Comparison of ENCODE assay signal across 24 cellular contexts in the genomic region with DNA sequence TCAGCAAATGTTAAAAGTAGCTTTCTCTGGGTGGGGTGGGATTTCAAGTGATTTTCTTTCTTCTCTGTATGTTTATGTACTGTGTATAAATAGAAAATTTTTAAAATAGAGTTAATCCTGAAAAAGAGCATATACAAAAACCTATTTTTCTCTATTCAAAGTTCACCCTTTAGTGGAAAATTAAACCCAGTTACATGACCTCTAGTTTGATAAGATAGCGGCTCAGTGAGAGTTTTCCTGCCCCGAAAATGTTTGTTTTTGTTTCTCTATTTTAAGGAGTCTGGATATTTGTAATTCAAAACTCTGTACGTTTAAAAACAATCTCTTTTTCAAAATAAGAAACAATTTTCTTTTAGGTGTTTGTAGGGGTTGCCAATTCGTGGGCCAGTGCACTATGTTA. TPM values are rescaled to one million over a fixed set of nuclear protein-coding genes. Genes with fewer than 3 reads are reported as not detected.
DNase-seq lines count a peak whose midpoint lies in the region; ATAC-seq, FAIRE-seq and TF ChIP-seq lines count a peak whose summit lies in the region.
"Had no signal": no experiment of that assay in that cellular context is flagged by ENCODE, and none has a peak within 500 bp of the region (broad histone marks: within the 10 kb centered on the region; RNA-seq: fewer than 3 reads in every experiment).

No MANE protein-coding gene starts in this region.

- DNase-seq in left ventricle myocardium inferior = no peak
- no peak for DNase-seq in cardiac septum (ENCODE audit: low spot score)
- no peak for DNase-seq in SJCRH30
- DNase-seq in endothelial cell of umbilical vein (ENCODE audit: low read depth, low spot score) = peak; percentile 9
- DNase-seq in gastrocnemius medialis = no peak
- no peak for DNase-seq in activated CD8-positive, alpha-beta memory T cell treated with anti-CD3 and anti-CD28 coated beads, Interleukin-2, amount 50 U/mL, for 4 hours
- no peak for DNase-seq in D341Med (ENCODE audit: low spot score)
- DNase-seq: 8988T; ACHN; AML-193; BE2C; CD4-positive, alpha-beta T cell; CD8-positive, alpha-beta memory T cell; DMS53; DMS79 treated with DMSO at 0.1 percent for 48 hours; GF-D8; GOT3 had no signal

- H2AFZ ChIP-seq in endothelial cell of umbilical vein (ENCODE audit: low read depth, low read length) = no peak overlapping the region

- H4K20me1 ChIP-seq in endothelial cell of umbilical vein (replicated peaks; ENCODE audit: control insufficient read depth, extremely low read depth, insufficient read depth, low read length) = no peaks in the 10 kb centered on the region
- H4K20me1 ChIP-seq: BLaER1 treated with 17β-estradiol and CSF1 and Interleukin-3, amounts not matched to agents 10 nM and 100 nM had no signal

- no peaks in the 10 kb centered on the region for H3K9me1 ChIP-seq in endothelial cell of umbilical vein (replicated peaks; ENCODE audit: control insufficient read depth, extremely low read depth, insufficient read depth, low read length)

- CTCF ChIA-PET in endothelial cell of umbilical vein (lab: Charles Lee) = interaction anchor here (1.3 kb wide), 1 partner anchor 22 kb away, joined by 4 read pairs; no protein-coding TSS in a partner anchor

- H3K36me3 ChIP-seq in left ventricle myocardium inferior = no peaks in the 10 kb centered on the region
- H3K36me3 ChIP-seq in SJCRH30 = no peaks in the 10 kb centered on the region
- no peaks in the 10 kb centered on the region for H3K36me3 ChIP-seq in endothelial cell of umbilical vein (ENCODE audit: control insufficient read depth in 2 of 2, extremely low read depth in 1 of 2, insufficient read depth in 2 of 2, low read length in 2 of 2)
- H3K36me3 ChIP-seq in gastrocnemius medialis = no peaks in the 10 kb centered on the region
- H3K36me3 ChIP-seq: BE2C; BLaER1 treated with 17β-estradiol and CSF1 and Interleukin-3, amounts not matched to agents 10 nM and 100 nM; HAP-1 had no signal

- dilution Hi-C loops in endothelial cell of umbilical vein (cut with MboI; ENCODE audit: extremely low pct_ligation_motif_present, low sequenced_read_pairs) = no loop called here

- H3K27ac ChIP-seq in left ventricle myocardium inferior (replicated peaks) (peak overlapping the region; percentile 56), SJCRH30 (peak overlapping the region; percentile 98; the same call in 1 of the 2 replicates), endothelial cell of umbilical vein (ENCODE audit: insufficient read depth, low read depth, low read length) (no peak overlapping the region), gastrocnemius medialis (peak overlapping the region; percentile 76 to 84 (median 82))
- H3K27ac ChIP-seq: A549; BLaER1 treated with 17β-estradiol and CSF1 and Interleukin-3, amounts not matched to agents 10 nM and 100 nM had no signal

- peak; percentile 4 for FAIRE-seq in endothelial cell of umbilical vein (lab: Jason Lieb, UNC)
- FAIRE-seq: A549, GM12891, GM18507, H54 had no signal

- peaks cover 4% of the 10 kb centered on the region for H3K9me3 ChIP-seq in left ventricle myocardium inferior (replicated peaks)
- H3K9me3 ChIP-seq in SJCRH30 (replicated peaks) = 0 out of 2 replicates have a peak, but pooled peaks cover 4% of the 10 kb centered on the region
- H3K9me3 ChIP-seq in endothelial cell of umbilical vein (replicated peaks; ENCODE audit: control insufficient read depth, insufficient read depth, low read length) = no peaks in the 10 kb centered on the region
- no peaks in the 10 kb centered on the region for H3K9me3 ChIP-seq in gastrocnemius medialis
- H3K9me3 ChIP-seq: BE2C, HAP-1 had no signal

- H3K9ac ChIP-seq in endothelial cell of umbilical vein (replicated peaks; ENCODE audit: extremely low read depth, insufficient read depth, low read length) = no peak overlapping the region
- H3K9ac ChIP-seq: BLaER1 treated with 17β-estradiol and CSF1 and Interleukin-3, amounts not matched to agents 10 nM and 100 nM had no signal

- no peak for ATAC-seq in gastrocnemius medialis
- ATAC-seq in GM21786 (IDR thresholded peaks at IDR 0.05; ENCODE audit: unreplicated experiment) = no peak
- ATAC-seq: A549 had no signal

- peaks cover 35% of the 10 kb centered on the region for H3K4me1 ChIP-seq in left ventricle myocardium inferior
- H3K4me1 ChIP-seq in SJCRH30 = peaks cover 22% of the 10 kb centered on the region
- H3K4me1 ChIP-seq in endothelial cell of umbilical vein (ENCODE audit: control insufficient read depth, extremely low read depth, insufficient read depth, low read length) = peaks cover 10% of the 10 kb centered on the region
- peaks cover 26 to 28% of the 10 kb centered on the region in 2 donors for H3K4me1 ChIP-seq in gastrocnemius medialis
- H3K4me1 ChIP-seq: BLaER1 treated with 17β-estradiol and CSF1 and Interleukin-3, amounts not matched to agents 10 nM and 100 nM; HAP-1 had no signal

- no peak overlapping the region for H3K4me3 ChIP-seq in left ventricle myocardium inferior
- no peak overlapping the region for H3K4me3 ChIP-seq in SJCRH30
- no peak overlapping the region for H3K4me3 ChIP-seq in endothelial cell of umbilical vein (replicated peaks in 1 of 3; ENCODE audit: insufficient read depth in 1 of 3, low read depth in 1 of 3, low read length in 3 of 3)
- no peak overlapping the region for H3K4me3 ChIP-seq in gastrocnemius medialis
- H3K4me3 ChIP-seq: A549; BLaER1 treated with 17β-estradiol and CSF1 and Interleukin-3, amounts not matched to agents 10 nM and 100 nM; HAP-1 had no signal

- TF ChIP-seq POLR2A in endothelial cell of umbilical vein (IDR thresholded peaks at IDR 0.05; ENCODE audit: low read depth, low read length) (no peak), gastrocnemius medialis (IDR thresholded peaks at IDR 0.05) (no peak)

- no TSS peak for BruUV-seq in endothelial cell of umbilical vein (replicated peaks; lab: Mats Ljungman, UMichigan)

- no peak for TF ChIP-seq CTCF in left ventricle myocardium inferior (IDR thresholded peaks at IDR 0.05; ENCODE audit: borderline replicate concordance)
- TF ChIP-seq CTCF in endothelial cell of umbilical vein (IDR thresholded peaks at IDR 0.05; ENCODE audit: extremely low read depth in 1 of 2, insufficient read depth in 1 of 2, low read depth in 1 of 2, low read length in 2 of 2) = no peak
- no peak for TF ChIP-seq CTCF in gastrocnemius medialis (IDR thresholded peaks at IDR 0.05 in 4 of 5, conservative IDR thresholded peaks at IDR 0.05 in 1 of 5)

- intact Hi-C loops in left ventricle myocardium inferior (cut with micrococcal nuclease) = no loop called here
- intact Hi-C loops in cardiac septum (cut with DNase I) = no loop called here
- intact Hi-C loops in endothelial cell of umbilical vein (cut with micrococcal nuclease) = no loop called here
- intact Hi-C loops in gastrocnemius medialis (cut with DNase I; ENCODE audit: low total_unique reads) = no loop called here

- in situ Hi-C loops in gastrocnemius medialis (cut with MboI; ENCODE audit: low sequenced_read_pairs in 4 of 4) = no loop called here

- no peaks in the 10 kb centered on the region for H3K27me3 ChIP-seq in left ventricle myocardium inferior (ENCODE audit: low read depth)
- no peaks in the 10 kb centered on the region for H3K27me3 ChIP-seq in SJCRH30
- no peaks in the 10 kb centered on the region for H3K27me3 ChIP-seq in endothelial cell of umbilical vein (ENCODE audit: control insufficient read depth in 2 of 2, insufficient read depth in 2 of 2, low read length in 2 of 2)
- no peaks in the 10 kb centered on the region for H3K27me3 ChIP-seq in gastrocnemius medialis
- H3K27me3 ChIP-seq: BE2C; BLaER1 treated with 17β-estradiol and CSF1 and Interleukin-3, amounts not matched to agents 10 nM and 100 nM had no signal

- H3K4me2 ChIP-seq in endothelial cell of umbilical vein (ENCODE audit: insufficient read depth, low read length) = no peak overlapping the region
- H3K4me2 ChIP-seq: A549; BLaER1 treated with 17β-estradiol and CSF1 and Interleukin-3, amounts not matched to agents 10 nM and 100 nM had no signal

- POLR2A ChIA-PET in endothelial cell of umbilical vein (lab: Charles Lee) = no interaction called here

- no peaks in the 10 kb centered on the region for H3K79me2 ChIP-seq in endothelial cell of umbilical vein (ENCODE audit: control insufficient read depth, insufficient read depth, low read length)

TF ChIP-seq in endothelial cell of umbilical vein, 7 proteins besides CTCF, POLR2A, EP300 and RAD21:
- TF ChIP-seq FOS (IDR thresholded peaks at IDR 0.05; ENCODE audit: borderline replicate concordance, insufficient read depth, low read length) = no peak
- no peak for TF ChIP-seq EZH2 (IDR thresholded peaks at IDR 0.05; ENCODE audit: borderline replicate concordance, low read depth, low read length, severe bottlenecking)
- no peak for TF ChIP-seq MYC (IDR thresholded peaks at IDR 0.05; ENCODE audit: low read depth, low read length)
- TF ChIP-seq, protein P1, sequence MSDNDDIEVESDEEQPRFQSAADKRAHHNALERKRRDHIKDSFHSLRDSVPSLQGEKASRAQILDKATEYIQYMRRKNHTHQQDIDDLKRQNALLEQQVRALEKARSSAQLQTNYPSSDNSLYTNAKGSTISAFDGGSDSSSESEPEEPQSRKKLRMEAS (IDR thresholded peaks at IDR 0.05; ENCODE audit: insufficient read depth, insufficient read length) = no peak
- no peak for TF ChIP-seq POLR2AphosphoS5 (IDR thresholded peaks at IDR 0.05; ENCODE audit: insufficient read depth, low read depth, low read length)
- no peak for TF ChIP-seq GATA2 (IDR thresholded peaks at IDR 0.05; ENCODE audit: insufficient read depth, insufficient read length, low read depth, low read length)
- no peak for TF ChIP-seq JUN (IDR thresholded peaks at IDR 0.05; ENCODE audit: borderline replicate concordance, insufficient read depth, insufficient read length, low read depth)

RNA-seq across cellular contexts. Expression of a gene that starts 42.1 kb away (rescaled TPM):
- total RNA-seq in left ventricle myocardium inferior = 60.0 TPM
- 69.2 TPM for total RNA-seq in cardiac septum
- total RNA-seq in SJCRH30 (2014; rRNA removed; shearing (Covaris generic)) = 38.3 and 46.2 TPM in 2 replicates
- 108 and 109 TPM in 2 replicates for total RNA-seq in endothelial cell of umbilical vein
- polyA plus RNA-seq in endothelial cell of umbilical vein = 26.3 and 29.7 TPM in 2 replicates
- polyA plus RNA-seq in endothelial cell of umbilical vein (2011; cell fraction: cytosol; rRNA removed) = 35.6 and 36.6 TPM in 2 replicates
- polyA plus RNA-seq in endothelial cell of umbilical vein (2011; cell fraction: nucleus; rRNA removed) = 57.1 and 71.9 TPM in 2 replicates
- polyA plus RNA-seq in endothelial cell of umbilical vein (2012) = 65.7 and 80.5 TPM in 2 replicates
- 51.8 and 62.6 TPM in 2 replicates for polyA minus RNA-seq in endothelial cell of umbilical vein
- 23.5 TPM for polyA minus RNA-seq in endothelial cell of umbilical vein (2011; cell fraction: cytosol; rRNA and poly(A)+ RNA removed)
- 78.0 and 133 TPM in 2 replicates for polyA minus RNA-seq in endothelial cell of umbilical vein (2011; cell fraction: nucleus; rRNA and poly(A)+ RNA removed)
- 10 to 100 TPM; 12.1 to 18.7 (median 16.1) TPM for total RNA-seq in gastrocnemius medialis
